In genomic region chr22:25702046-25702445, GRCh38 we compare ENCODE assay signal across 8 cellular contexts. TPM values are rescaled to one million over a fixed set of nuclear protein-coding genes. Genes with fewer than 3 reads are reported as not detected.
A peak's percentile ranks its signal among the peaks of the same experiment; 100 is the strongest.
DNase-seq lines count a peak whose midpoint lies in the region; ATAC-seq and TF ChIP-seq lines count a peak whose summit lies in the region.

No MANE protein-coding gene starts in this region.

- no peaks in the 10 kb centered on the region for H3K36me3 Mint-ChIP-seq in CD4-positive, alpha-beta memory T cell

- no peaks in the 10 kb centered on the region for H3K27me3 Mint-ChIP-seq in CD4-positive, alpha-beta memory T cell

- no peak overlapping the region for H3K9ac ChIP-seq in DND-41 (ENCODE audit: low read depth, low read length)

- H3K4me1 ChIP-seq in DND-41 (ENCODE audit: insufficient read depth, low read length) (peaks cover 14% of the 10 kb centered on the region), ascending aorta (no peaks in the 10 kb centered on the region), right lobe of liver (no peaks in the 10 kb centered on the region)
- no peaks in the 10 kb centered on the region for H3K4me1 ChIP-seq in CD4-positive, alpha-beta memory T cell (ENCODE audit: insufficient read depth, low read length)

- H3K27ac ChIP-seq in DND-41 (ENCODE audit: low read length) (no peak overlapping the region), ascending aorta (no peak overlapping the region), right lobe of liver (no peak overlapping the region)
- H3K27ac ChIP-seq in CD4-positive, alpha-beta memory T cell (ENCODE audit: low read depth, low read length), result no peak overlapping the region

- CTCF ChIA-PET in CD4-positive, alpha-beta memory T cell (lab: Charles Lee; ENCODE audit: partially characterized antibody), result interaction anchor here (1.2 kb wide), 1 partner anchor 10 kb away, joined by 6 read pairs; no protein-coding TSS in a partner anchor

- TF ChIP-seq CTCF in DND-41 (IDR thresholded peaks at IDR 0.05; ENCODE audit: borderline replicate concordance, extremely low read depth, low read length, poor library complexity, severe bottlenecking), result peak; percentile 59
- peak in 2 of 3 experiments; percentile 18 to 47 for TF ChIP-seq CTCF in ascending aorta (IDR thresholded peaks at IDR 0.05)
- peak; percentile 30 to 60 (median 51) for TF ChIP-seq CTCF in right lobe of liver (IDR thresholded peaks at IDR 0.05)

- intact Hi-C loops in ascending aorta (cut with DNase I) (loop anchor here (5.0 kb wide), 2 partner anchors 240 to 255 kb away; no protein-coding TSS in a partner anchor), right lobe of liver (cut with DNase I) (loop anchor here in 1 of 2 donors (10.0 kb wide), 1 partner anchor 237 kb away; no protein-coding TSS in a partner anchor)
- intact Hi-C loops in CD4-positive, alpha-beta memory T cell (cut with micrococcal nuclease), result loop anchor here (1.0 to 10.0 kb wide), 3 partner anchors 137 to 255 kb away; partner anchors contain the start of gene GRK3

- no peak overlapping the region for H2AFZ ChIP-seq in DND-41 (ENCODE audit: low read depth, low read length)

- POLR2A ChIA-PET in CD4-positive, alpha-beta memory T cell (lab: Charles Lee; ENCODE audit: partially characterized antibody), result no interaction called here

- 0 out of 3 replicates have a peak, but pooled peaks have one; percentile 38 for ATAC-seq in DND-41 (ENCODE audit: insufficient read depth, low read depth)
- ATAC-seq in right lobe of liver, result peak; percentile 31 to 52 (median 40)
- ATAC-seq in GM18520 (IDR thresholded peaks at IDR 0.05; ENCODE audit: unreplicated experiment), result no peak
- ATAC-seq in HG03432 (IDR thresholded peaks at IDR 0.05; ENCODE audit: unreplicated experiment), result no peak

- H3K4me3 Mint-ChIP-seq in CD4-positive, alpha-beta memory T cell, result no peak overlapping the region

- peak overlapping the region in 1 of 7 donors; percentile 37 for H3K27ac Mint-ChIP-seq in CD4-positive, alpha-beta memory T cell

- DNase-seq in DND-41 (no peak), M059J (ENCODE audit: low read depth) (peak; percentile 16), ascending aorta (ENCODE audit: low spot score in 2 of 2) (no peak), right lobe of liver (no peak), T-helper 9 cell (no peak)
- no peak for DNase-seq in CD4-positive, alpha-beta memory T cell

- TF ChIP-seq POLR2A in right lobe of liver (IDR thresholded peaks at IDR 0.05), result no peak

- H3K4me3 ChIP-seq in DND-41 (ENCODE audit: low read depth in 1 of 2, low read length in 2 of 2) (no peak overlapping the region), ascending aorta (no peak overlapping the region), right lobe of liver (no peak overlapping the region)
- H3K4me3 ChIP-seq in CD4-positive, alpha-beta memory T cell (ENCODE audit: low read length in 2 of 2), result no peak overlapping the region

- no peaks in the 10 kb centered on the region for H3K79me2 ChIP-seq in DND-41 (ENCODE audit: insufficient read depth, low read length)

- peaks cover 0 to 7% (median 3%) of the 10 kb centered on the region in 4 donors for H3K4me1 Mint-ChIP-seq in CD4-positive, alpha-beta memory T cell

- H3K36me3 ChIP-seq in DND-41 (ENCODE audit: insufficient read depth, low read length), result no peaks in the 10 kb centered on the region
- H3K36me3 ChIP-seq in ascending aorta, result no peaks in the 10 kb centered on the region
- H3K36me3 ChIP-seq in right lobe of liver, result no peaks in the 10 kb centered on the region
- no peaks in the 10 kb centered on the region for H3K36me3 ChIP-seq in CD4-positive, alpha-beta memory T cell (ENCODE audit: insufficient read depth, low read length)

- no peaks in the 10 kb centered on the region for H3K27me3 ChIP-seq in DND-41 (ENCODE audit: insufficient read depth, low read length, poor library complexity)
- H3K27me3 ChIP-seq in ascending aorta, result no peaks in the 10 kb centered on the region
- H3K27me3 ChIP-seq in right lobe of liver, result no peaks in the 10 kb centered on the region
- no peaks in the 10 kb centered on the region for H3K27me3 ChIP-seq in CD4-positive, alpha-beta memory T cell (ENCODE audit: insufficient read depth, low read length)

- no peaks in the 10 kb centered on the region for H4K20me1 ChIP-seq in DND-41 (ENCODE audit: insufficient read depth, low read length)

- peak overlapping the region; percentile 37; the same call in 1 of the 2 replicates for H3K4me2 ChIP-seq in DND-41 (ENCODE audit: insufficient read depth, low read length)

- H3K9me3 ChIP-seq in DND-41 (ENCODE audit: insufficient read depth, low read length, severe bottlenecking) (no peaks in the 10 kb centered on the region), ascending aorta (no peaks in the 10 kb centered on the region), right lobe of liver (no peaks in the 10 kb centered on the region)
- no peaks in the 10 kb centered on the region for H3K9me3 ChIP-seq in CD4-positive, alpha-beta memory T cell (ENCODE audit: control insufficient read depth in 1 of 2, low read length in 2 of 2)

- H3K9me3 Mint-ChIP-seq in CD4-positive, alpha-beta memory T cell, result no peaks in the 10 kb centered on the region

RNA-seq across cellular contexts. Expression of gene MYO18B, which starts 39.9 kb away (rescaled TPM):
- not detected in 2 replicates for total RNA-seq in M059J (2014; rRNA removed; shearing (Covaris generic))
- 12.0 TPM for total RNA-seq in ascending aorta
- total RNA-seq in right lobe of liver, result under 1 TPM in 5 of 6 experiments, not detected in 1; 0.04 to 0.56 (median 0.07) TPM
- under 1 TPM; 0.19 to 0.26 TPM for total RNA-seq in CD4-positive, alpha-beta memory T cell
- under 1 TPM in 1 of 2 donors, not detected in 1; 0.02 TPM for polyA plus RNA-seq in CD4-positive, alpha-beta memory T cell

Comparison
In these comparisons a context has a peak if more than half of its experiments do, and no peak if none do; other contexts are left out.
1. ATAC-seq: peak in DND-41 (single experiment) and right lobe of liver (4 of 4); none in GM18520 (single experiment) and HG03432 (single experiment).
2. Peak in every context shown above with its lines, with median percentiles within 50 percentile points of each other: CTCF ChIP-seq.